ENCODE assay signal across 15 cellular contexts in the genomic region with DNA sequence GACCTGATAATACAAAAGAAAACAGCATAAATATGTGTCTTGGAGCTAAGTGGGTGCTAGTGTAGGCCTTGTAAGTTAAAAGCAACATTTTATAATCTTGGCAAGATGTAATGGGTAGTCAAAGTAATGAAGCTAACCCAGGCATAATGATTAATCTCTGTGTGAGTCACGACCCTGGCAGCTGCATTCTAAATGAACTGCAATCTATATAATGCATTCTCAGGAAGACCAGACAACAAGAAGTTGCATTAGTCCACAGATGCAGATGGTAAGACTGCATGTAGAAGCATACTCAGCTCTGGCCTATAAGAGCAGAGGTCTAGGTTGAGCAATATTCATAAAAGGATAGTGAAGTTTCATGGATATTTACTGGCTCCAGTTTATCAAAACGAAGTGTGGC.
DNase-seq lines count a peak whose midpoint lies in the region; ATAC-seq and TF ChIP-seq lines count a peak whose summit lies in the region.
"Had no signal": no experiment of that assay in that cellular context is flagged by ENCODE, and none has a peak within 500 bp of the region (broad histone marks: within the 10 kb centered on the region; RNA-seq: fewer than 3 reads in every experiment).

No MANE protein-coding gene starts in this region.

- H3K9me3 ChIP-seq in CD4-positive, alpha-beta T cell (ENCODE audit: control insufficient read depth, low read length), result no peaks in the 10 kb centered on the region

- H3K36me3 Mint-ChIP-seq in stimulated activated effector memory CD8-positive, alpha-beta T cell treated with anti-CD3 and anti-CD28 coated beads, Interleukin-12 subunit alpha, Interleukin-12 subunit beta, amount 100 ng/mL, for 72 hours, result no peaks in the 10 kb centered on the region
- H3K36me3 Mint-ChIP-seq in CD4-positive, alpha-beta T cell (ENCODE audit: low read depth), result no peaks in the 10 kb centered on the region
- H3K36me3 Mint-ChIP-seq: activated naive CD4-positive, alpha-beta T cell treated with anti-CD3 and anti-CD28 coated beads, Interleukin-2, amount 10 ng/mL, durations not matched to agents 7 days and 5 days; neural progenitor cell had no signal

- H3K27ac ChIP-seq in CD4-positive, alpha-beta T cell (ENCODE audit: low read depth, low read length), result no peak overlapping the region
- H3K27ac ChIP-seq: neural progenitor cell had no signal

- H3K4me3 Mint-ChIP-seq in stimulated activated effector memory CD8-positive, alpha-beta T cell treated with anti-CD3 and anti-CD28 coated beads, Interleukin-12 subunit alpha, Interleukin-12 subunit beta, amount 100 ng/mL, for 72 hours, result no peak overlapping the region
- no peak overlapping the region for H3K4me3 Mint-ChIP-seq in CD4-positive, alpha-beta T cell
- H3K4me3 Mint-ChIP-seq: activated naive CD4-positive, alpha-beta T cell treated with anti-CD3 and anti-CD28 coated beads, Interleukin-2, amount 10 ng/mL, durations not matched to agents 7 days and 5 days; neural progenitor cell had no signal

- TF ChIP-seq CTCF in AG04449 (IDR thresholded peaks at IDR 0.05; ENCODE audit: insufficient read depth, low read length, missing control alignments) (no peak), HFF-Myc (IDR thresholded peaks at IDR 0.05; ENCODE audit: low read depth, low read length, missing control alignments) (no peak), fibroblast of villous mesenchyme (IDR thresholded peaks at IDR 0.05; ENCODE audit: insufficient read depth, low read depth, low read length) (no peak)
- TF ChIP-seq CTCF in CD4-positive, alpha-beta T cell (IDR thresholded peaks at IDR 0.05), result no peak

- no peak overlapping the region for H3K27ac Mint-ChIP-seq in stimulated activated effector memory CD8-positive, alpha-beta T cell treated with anti-CD3 and anti-CD28 coated beads, Interleukin-12 subunit alpha, Interleukin-12 subunit beta, amount 100 ng/mL, for 72 hours
- no peak overlapping the region for H3K27ac Mint-ChIP-seq in CD4-positive, alpha-beta T cell
- H3K27ac Mint-ChIP-seq: activated naive CD4-positive, alpha-beta T cell treated with anti-CD3 and anti-CD28 coated beads, Interleukin-2, amount 10 ng/mL, durations not matched to agents 7 days and 5 days; neural progenitor cell had no signal

- intact Hi-C loops in CD4-positive, alpha-beta T cell (cut with DNase I, micrococcal nuclease), result no loop called here

- H3K4me1 Mint-ChIP-seq in stimulated activated effector memory CD8-positive, alpha-beta T cell treated with anti-CD3 and anti-CD28 coated beads, Interleukin-12 subunit alpha, Interleukin-12 subunit beta, amount 100 ng/mL, for 72 hours, result no peaks in the 10 kb centered on the region
- no peaks in the 10 kb centered on the region for H3K4me1 Mint-ChIP-seq in CD4-positive, alpha-beta T cell (ENCODE audit: low read depth)
- H3K4me1 Mint-ChIP-seq: activated naive CD4-positive, alpha-beta T cell treated with anti-CD3 and anti-CD28 coated beads, Interleukin-2, amount 10 ng/mL, durations not matched to agents 7 days and 5 days had no signal

- ATAC-seq in stimulated activated effector memory CD8-positive, alpha-beta T cell treated with anti-CD3 and anti-CD28 coated beads, Interleukin-12 subunit alpha, Interleukin-12 subunit beta, amount 100 ng/mL, for 72 hours, result no peak
- ATAC-seq in CD4-positive, alpha-beta T cell (ENCODE audit: poor library complexity), result no peak
- ATAC-seq: HepG2 had no signal

- CTCF ChIA-PET in AG04449 (lab: Yijun Ruan, JAX), result interaction anchor here (1.4 kb wide), 1 partner anchor 164 kb away, joined by 3 read pairs; no protein-coding TSS in a partner anchor
- CTCF ChIA-PET in CD4-positive, alpha-beta T cell (lab: Charles Lee), result no interaction called here

- no peaks in the 10 kb centered on the region for H3K9me3 Mint-ChIP-seq in stimulated activated effector memory CD8-positive, alpha-beta T cell treated with anti-CD3 and anti-CD28 coated beads, Interleukin-12 subunit alpha, Interleukin-12 subunit beta, amount 100 ng/mL, for 72 hours
- H3K9me3 Mint-ChIP-seq in CD4-positive, alpha-beta T cell, result no peaks in the 10 kb centered on the region
- H3K9me3 Mint-ChIP-seq: activated naive CD4-positive, alpha-beta T cell treated with anti-CD3 and anti-CD28 coated beads, Interleukin-2, amount 10 ng/mL, durations not matched to agents 7 days and 5 days; neural progenitor cell had no signal

- no peaks in the 10 kb centered on the region for H3K27me3 Mint-ChIP-seq in CD4-positive, alpha-beta T cell
- H3K27me3 Mint-ChIP-seq: activated naive CD4-positive, alpha-beta T cell treated with anti-CD3 and anti-CD28 coated beads, Interleukin-2, amount 10 ng/mL, durations not matched to agents 7 days and 5 days had no signal

- H3K27me3 ChIP-seq in CD4-positive, alpha-beta T cell (ENCODE audit: control insufficient read depth, insufficient read depth, low read length), result no peaks in the 10 kb centered on the region
- H3K27me3 ChIP-seq: neural progenitor cell had no signal

- POLR2A ChIA-PET in AG04449 (lab: Yijun Ruan, JAX), result no interaction called here
- POLR2A ChIA-PET in CD4-positive, alpha-beta T cell (lab: Charles Lee), result no interaction called here

- peak; percentile 54 for DNase-seq in AG04449 (ENCODE audit: low read depth, low spot score)
- peak; percentile 72 for DNase-seq in HFF-Myc (ENCODE audit: extremely low read depth, low read depth)
- peak; percentile 5 for DNase-seq in T1000 (lab: John Stamatoyannopoulos, UW)
- DNase-seq in fibroblast of villous mesenchyme (ENCODE audit: low read depth), result peak; percentile 92
- DNase-seq in cerebellar cortex (ENCODE audit: low spot score), result no peak
- no peak for DNase-seq in T-helper 1 cell
- no peak for DNase-seq in stimulated activated effector memory CD8-positive, alpha-beta T cell treated with anti-CD3 and anti-CD28 coated beads, Interleukin-12 subunit alpha, Interleukin-12 subunit beta, amount 100 ng/mL, for 72 hours (ENCODE audit: low spot score in 2 of 2)
- no peak for DNase-seq in CD4-positive, alpha-beta T cell
- DNase-seq: activated naive CD4-positive, alpha-beta T cell treated with anti-CD3 and anti-CD28 coated beads, Interleukin-2, amount 10 ng/mL, durations not matched to agents 7 days and 5 days; C1 segment of cervical spinal cord; cortex of kidney; glutamatergic neuron; NCI-H2107 had no signal

- no peak overlapping the region for H3K4me3 ChIP-seq in AG04449 (ENCODE audit: low read depth, low read length)
- no peak overlapping the region for H3K4me3 ChIP-seq in HFF-Myc (replicated peaks; ENCODE audit: low read depth, low read length)
- no peak overlapping the region for H3K4me3 ChIP-seq in fibroblast of villous mesenchyme (ENCODE audit: low read depth, low read length)
- H3K4me3 ChIP-seq: neural progenitor cell had no signal

Comparison
In these comparisons a context has a peak if more than half of its experiments do, and no peak if none do; other contexts are left out.
1. DNase-seq: peak in AG04449 (single experiment), HFF-Myc (single experiment), T1000 (single experiment) and fibroblast of villous mesenchyme (single experiment); none in cerebellar cortex (single experiment), T-helper 1 cell (0 of 5), stimulated activated effector memory CD8-positive, alpha-beta T cell treated with anti-CD3 and anti-CD28 coated beads, Interleukin-12 subunit alpha, Interleukin-12 subunit beta, amount 100 ng/mL, for 72 hours (0 of 2) and CD4-positive, alpha-beta T cell (0 of 10).